Comparison of ENCODE assay signal across 25 cellular contexts in the genomic region with DNA sequence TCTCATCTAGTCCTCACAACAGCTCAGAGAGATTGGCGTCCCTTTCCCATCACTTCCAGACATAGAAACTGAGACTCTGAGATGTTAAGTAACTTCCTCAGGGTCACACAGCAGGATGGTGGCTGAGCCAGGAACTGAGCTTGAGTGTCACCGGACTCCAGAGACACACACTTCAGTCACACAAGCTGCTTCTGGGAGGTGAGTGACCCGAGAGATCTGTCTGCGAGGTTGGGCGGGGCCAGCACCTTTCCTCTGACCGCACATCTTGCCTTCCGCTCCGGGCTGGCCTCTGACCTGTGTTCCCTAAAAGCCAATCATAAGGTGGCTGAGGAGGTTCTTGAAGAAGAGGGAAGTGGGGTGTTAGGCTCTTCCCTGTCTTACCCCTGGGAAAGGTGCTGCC.
A peak's percentile ranks its signal among the peaks of the same experiment; 100 is the strongest.
DNase-seq lines count a peak whose midpoint lies in the region; ATAC-seq, FAIRE-seq and TF ChIP-seq lines count a peak whose summit lies in the region.
"Had no signal": no experiment of that assay in that cellular context is flagged by ENCODE, and none has a peak within 500 bp of the region (broad histone marks: within the 10 kb centered on the region; RNA-seq: fewer than 3 reads in every experiment).

No MANE protein-coding gene starts in this region.

- 0 out of 4 replicates have a peak overlapping the region, but pooled peaks of 1 of the 2 experiments have one; percentile 7 for H3K9ac ChIP-seq in K562 (ENCODE audit: insufficient read depth in 1 of 2, low read depth in 2 of 2, low read length in 2 of 2)
- H3K9ac ChIP-seq: BLaER1 had no signal

- 33% methylated on average over 2 of the region's 8 CpGs for WGBS in K562 (ENCODE audit: insufficient coverage, low coverage, missing lambda C conversion rate)
- 90 to 91% methylated on average over 8 of the region's 8 CpGs for WGBS in sigmoid colon, 2 donors

- POLR2A ChIA-PET in K562 (lab: Yijun Ruan, JAX): interaction anchor here (1.0 kb wide), 1 partner anchor 18 kb away, joined by 3 read pairs; no protein-coding TSS in a partner anchor

- H3K36me3 ChIP-seq in K562 (ENCODE audit: control insufficient read depth, insufficient read depth, low read length): no peaks in the 10 kb centered on the region
- no peaks in the 10 kb centered on the region for H3K36me3 ChIP-seq in sigmoid colon
- H3K36me3 ChIP-seq in GM23338 (ENCODE audit: insufficient read depth): no peaks in the 10 kb centered on the region
- H3K36me3 ChIP-seq: BE2C had no signal

- in situ Hi-C loops in K562 (cut with MboI): no loop called here

- no peak for TF ChIP-seq RAD21 in K562 (CRISPR knock-in tag; conservative IDR thresholded peaks at IDR 0.05 in 1 of 2, IDR thresholded peaks at IDR 0.05 in 1 of 2)

- no peaks in the 10 kb centered on the region for H3K27me3 ChIP-seq in K562 (ENCODE audit: control insufficient read depth in 2 of 2, insufficient read depth in 2 of 2, low read length in 2 of 2)
- no peaks in the 10 kb centered on the region for H3K27me3 ChIP-seq in sigmoid colon
- no peaks in the 10 kb centered on the region for H3K27me3 ChIP-seq in GM23338 (ENCODE audit: insufficient read depth)
- H3K27me3 ChIP-seq: BE2C, BLaER1 had no signal

- TF ChIP-seq POLR2A in K562 (conservative IDR thresholded peaks at IDR 0.05): no peak
- no peak for TF ChIP-seq POLR2A in sigmoid colon (IDR thresholded peaks at IDR 0.05)

- peak; percentile 29 for FAIRE-seq in K562 (lab: Jason Lieb, UNC)
- FAIRE-seq: A204.1, GM12878, GM12892, GM18507, GM19239 had no signal

- no peak overlapping the region for H2AFZ ChIP-seq in K562 (ENCODE audit: low read depth, low read length)
- no peak overlapping the region for H2AFZ ChIP-seq in GM23338

- H3K4me1 Mint-ChIP-seq in chondrocyte (ENCODE audit: low read depth) (no peaks in the 10 kb centered on the region), GM23338 (no peaks in the 10 kb centered on the region; the same call in 2 of the 3 replicates)
- H3K4me1 Mint-ChIP-seq: CD14-positive monocyte; CD4-positive, alpha-beta memory T cell; CD4-positive, CD25-positive, alpha-beta regulatory T cell; CD8-positive, alpha-beta memory T cell had no signal

- no peak overlapping the region for H3K27ac ChIP-seq in K562 (ENCODE audit: extremely low read depth, low read depth, low read length)
- H3K27ac ChIP-seq in sigmoid colon: no peak overlapping the region
- no peak overlapping the region for H3K27ac ChIP-seq in GM23338 (ENCODE audit: low read depth)
- H3K27ac ChIP-seq: BLaER1 had no signal

- H3K27me3 Mint-ChIP-seq in chondrocyte (ENCODE audit: low read depth) (no peaks in the 10 kb centered on the region), GM23338 (ENCODE audit: insufficient read depth, low read depth, poor library complexity) (peaks cover 6% of the 10 kb centered on the region)
- H3K27me3 Mint-ChIP-seq: CD4-positive, alpha-beta memory T cell; CD4-positive, CD25-positive, alpha-beta regulatory T cell; CD8-positive, alpha-beta memory T cell had no signal

- H3K27ac Mint-ChIP-seq in chondrocyte (ENCODE audit: unreplicated experiment) (no peak overlapping the region), GM23338 (no peak overlapping the region)
- H3K27ac Mint-ChIP-seq: CD4-positive, alpha-beta memory T cell; CD4-positive, CD25-positive, alpha-beta regulatory T cell; CD8-positive, alpha-beta memory T cell had no signal

- peaks cover 3% of the 10 kb centered on the region in 2 experiments; a peak in 3 of 5 replicates for H3K4me1 ChIP-seq in K562 (replicated peaks in 1 of 2; ENCODE audit: control insufficient read depth in 2 of 2, insufficient read depth in 2 of 2, low read length in 2 of 2)
- no peaks in the 10 kb centered on the region for H3K4me1 ChIP-seq in sigmoid colon
- H3K4me1 ChIP-seq in GM23338 (ENCODE audit: insufficient read depth): no peaks in the 10 kb centered on the region

- CTCF ChIA-PET in K562 (lab: Yijun Ruan, JAX; ENCODE audit: low intra/inter-chr PET ratio): no interaction called here

- no peak overlapping the region for H3K4me2 ChIP-seq in K562 (ENCODE audit: insufficient read depth, low read length)
- no peak overlapping the region for H3K4me2 ChIP-seq in GM23338
- H3K4me2 ChIP-seq: BLaER1 had no signal

- H3K36me3 Mint-ChIP-seq in chondrocyte (ENCODE audit: low read depth) (peaks cover 15% of the 10 kb centered on the region), GM23338 (ENCODE audit: low read depth) (no peaks in the 10 kb centered on the region; the same call in 2 of the 3 replicates)

- ATAC-seq in K562: peak; percentile 52
- no peak for ATAC-seq in GM23338
- ATAC-seq: GM12878 had no signal

- H3K4me3 Mint-ChIP-seq in chondrocyte (ENCODE audit: unreplicated experiment): no peak overlapping the region
- H3K4me3 Mint-ChIP-seq in GM23338: no peak overlapping the region
- H3K4me3 Mint-ChIP-seq: CD14-positive monocyte; CD4-positive, alpha-beta memory T cell; CD4-positive, CD25-positive, alpha-beta regulatory T cell; CD8-positive, alpha-beta memory T cell had no signal

- H3K4me3 ChIP-seq in K562: no peak overlapping the region
- no peak overlapping the region for H3K4me3 ChIP-seq in sigmoid colon
- no peak overlapping the region for H3K4me3 ChIP-seq in GM23338
- H3K4me3 ChIP-seq: BLaER1, GM12878 had no signal

- H4K20me1 ChIP-seq in K562 (replicated peaks; ENCODE audit: control insufficient read depth, insufficient read depth, low read length): no peaks in the 10 kb centered on the region
- no peaks in the 10 kb centered on the region for H4K20me1 ChIP-seq in GM23338 (replicated peaks; ENCODE audit: insufficient read depth)
- H4K20me1 ChIP-seq: BLaER1 had no signal

- intact Hi-C loops in K562 (cut with micrococcal nuclease): no loop called here
- intact Hi-C loops in sigmoid colon (cut with DNase I): no loop called here

- BruUV-seq in K562 (replicated peaks; lab: Mats Ljungman, UMichigan): no TSS peak

- H3K9me3 ChIP-seq in K562 (replicated peaks; ENCODE audit: control insufficient read depth, insufficient read depth, low read depth, low read length) (no peaks in the 10 kb centered on the region), sigmoid colon (peaks cover 0 to 3% (median 0%) of the 10 kb centered on the region in 4 donors)
- H3K9me3 ChIP-seq: BE2C had no signal

- TF ChIP-seq EP300 in K562 (IDR thresholded peaks at IDR 0.05; ENCODE audit: low read length) (no peak), sigmoid colon (IDR thresholded peaks at IDR 0.05) (no peak)

- H3K9me2 ChIP-seq in GM23338 (ENCODE audit: insufficient read depth): no peaks in the 10 kb centered on the region

- no peaks in the 10 kb centered on the region for H3F3A ChIP-seq in GM23338 (replicated peaks; ENCODE audit: low read depth)

- H3K9me1 ChIP-seq in K562 (ENCODE audit: control insufficient read depth, insufficient read depth, low read length): no peaks in the 10 kb centered on the region

- DNase-seq in K562 (ENCODE audit: extremely low read depth in 1 of 4, low spot score in 3 of 4) (peak in 2 of 4 experiments; percentile 14 to 34), chondrocyte (ENCODE audit: low spot score) (peak; percentile 59), sigmoid colon (peak; percentile 30), amniotic stem cell (lab: John Stamatoyannopoulos, UW) (no peak), GM23338 (ENCODE audit: low spot score) (no peak)
- DNase-seq: 8988T; ACHN; BE2C; C1 segment of cervical spinal cord; CD4-positive, alpha-beta memory T cell; CD4-positive, CD25-positive, alpha-beta regulatory T cell; CD8-positive, alpha-beta memory T cell; DMS 273 treated with DMSO at 0.1 percent for 48 hours; DMS153; DMS53; DND-41; EL; GDM1 had no signal

- TF ChIP-seq CTCF in K562 (IDR thresholded peaks at IDR 0.05 in 2 of 3, conservative IDR thresholded peaks at IDR 0.05 in 1 of 3; ENCODE audit: insufficient read depth in 2 of 3, low read depth in 1 of 3, low read length in 3 of 3) (no peak), chondrocyte (IDR thresholded peaks at IDR 0.05) (no peak), sigmoid colon (IDR thresholded peaks at IDR 0.05) (no peak), GM23338 (conservative IDR thresholded peaks at IDR 0.05; ENCODE audit: low read depth in 2 of 2) (no peak)

- H3K9me3 Mint-ChIP-seq in chondrocyte (ENCODE audit: low read depth) (peaks cover 8% of the 10 kb centered on the region), GM23338 (no peaks in the 10 kb centered on the region; the same call in 1 of the 3 replicates)

- H3K79me2 ChIP-seq in K562 (ENCODE audit: control insufficient read depth, insufficient read depth, low read length): no peaks in the 10 kb centered on the region
- H3K79me2 ChIP-seq in GM23338 (replicated peaks; ENCODE audit: insufficient read depth): no peaks in the 10 kb centered on the region

TF ChIP-seq in K562, 482 proteins besides CTCF, POLR2A, EP300 and RAD21:
- no peak for TF ChIP-seq ZFP1 (CRISPR knock-in tag; IDR thresholded peaks at IDR 0.05)
- TF ChIP-seq ZFP36 (IDR thresholded peaks at IDR 0.05; ENCODE audit: low read depth, low read length, partially characterized antibody): peak; percentile 30

TF ChIP-seq in GM23338, 12 proteins besides CTCF, POLR2A, EP300 and RAD21:
- no peak for TF ChIP-seq NANOG (IDR thresholded peaks at IDR 0.05; ENCODE audit: borderline replicate concordance)
- no peak for TF ChIP-seq JUNB (IDR thresholded peaks at IDR 0.05; ENCODE audit: unreplicated experiment)
- TF ChIP-seq, protein P1, sequence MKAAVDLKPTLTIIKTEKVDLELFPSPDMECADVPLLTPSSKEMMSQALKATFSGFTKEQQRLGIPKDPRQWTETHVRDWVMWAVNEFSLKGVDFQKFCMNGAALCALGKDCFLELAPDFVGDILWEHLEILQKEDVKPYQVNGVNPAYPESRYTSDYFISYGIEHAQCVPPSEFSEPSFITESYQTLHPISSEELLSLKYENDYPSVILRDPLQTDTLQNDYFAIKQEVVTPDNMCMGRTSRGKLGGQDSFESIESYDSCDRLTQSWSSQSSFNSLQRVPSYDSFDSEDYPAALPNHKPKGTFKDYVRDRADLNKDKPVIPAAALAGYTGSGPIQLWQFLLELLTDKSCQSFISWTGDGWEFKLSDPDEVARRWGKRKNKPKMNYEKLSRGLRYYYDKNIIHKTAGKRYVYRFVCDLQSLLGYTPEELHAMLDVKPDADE (IDR thresholded peaks at IDR 0.05): no peak
- TF ChIP-seq ZNF331 (CRISPR knock-in tag; IDR thresholded peaks at IDR 0.05; ENCODE audit: low read depth): no peak
- no peak for TF ChIP-seq ZNF114 (CRISPR knock-in tag; IDR thresholded peaks at IDR 0.05)
- no peak for TF ChIP-seq STAT1 (IDR thresholded peaks at IDR 0.05; ENCODE audit: unreplicated experiment)
- no peak for TF ChIP-seq EZH2phosphoT487 (IDR thresholded peaks at IDR 0.05; ENCODE audit: unreplicated experiment)
- TF ChIP-seq CREB1 (CRISPR knock-in tag; IDR thresholded peaks at IDR 0.05; ENCODE audit: low read depth): no peak
- no peak for TF ChIP-seq POLR2AphosphoS5 (IDR thresholded peaks at IDR 0.05; ENCODE audit: low read depth)

Comparison
In these comparisons a context has a peak if more than half of its experiments do, and no peak if none do; other contexts are left out.
1. DNase-seq: peak in chondrocyte (single experiment) and sigmoid colon (single experiment); none in amniotic stem cell (single experiment) and GM23338 (single experiment).